Comparison of ENCODE assay signal across 8 cellular contexts in the genomic region with DNA sequence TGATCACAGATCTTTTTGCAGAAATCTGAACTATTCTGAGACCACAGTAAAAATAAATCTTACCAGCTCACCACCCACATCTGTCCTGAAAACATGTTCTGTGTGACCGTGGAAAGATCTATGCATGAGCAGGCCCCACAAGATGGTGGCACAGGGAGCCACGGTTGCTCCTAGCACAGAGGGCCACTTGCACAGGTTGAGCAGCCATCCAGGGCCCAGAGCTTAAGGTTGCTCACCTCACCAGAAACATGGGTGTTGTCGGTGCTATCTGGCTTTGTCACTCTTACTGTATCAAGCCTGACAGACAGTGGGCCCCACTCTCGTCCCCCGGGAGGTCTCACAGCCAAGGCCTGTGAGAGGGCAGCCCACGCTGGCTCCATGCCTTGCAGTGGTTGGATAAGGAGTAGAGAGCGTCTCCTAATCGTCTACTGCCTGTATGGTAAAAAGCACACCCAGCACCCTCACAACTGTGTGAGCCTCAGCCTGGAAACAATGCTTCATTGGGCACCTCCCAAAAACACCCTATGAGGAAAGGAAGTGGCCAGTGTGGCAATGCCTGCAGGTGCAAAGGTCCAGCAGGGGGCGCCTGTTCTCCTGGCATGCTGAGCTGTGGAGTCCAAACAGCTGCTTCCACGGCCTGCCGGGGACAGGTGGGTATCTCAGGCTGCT. TPM values are rescaled to one million over a fixed set of nuclear protein-coding genes. Genes with fewer than 3 reads are reported as not detected.
A peak's percentile ranks its signal among the peaks of the same experiment; 100 is the strongest.
DNase-seq lines count a peak whose midpoint lies in the region; ATAC-seq, FAIRE-seq and TF ChIP-seq lines count a peak whose summit lies in the region.

No MANE protein-coding gene starts in this region.

- H3K4me3 ChIP-seq in left lung, result no peak overlapping the region

- ATAC-seq in GM21717 (IDR thresholded peaks at IDR 0.05; ENCODE audit: unreplicated experiment) (peak; percentile 50), WTC11 (peak; percentile 93), left lung (peak; percentile 89), HG02610 (IDR thresholded peaks at IDR 0.05; ENCODE audit: unreplicated experiment) (no peak)

- no peak overlapping the region for H3K27ac ChIP-seq in left lung

- intact Hi-C loops in left lung (cut with DNase I), result no loop called here

- H3K4me1 Mint-ChIP-seq in WTC11, result peaks cover 15% of the 10 kb centered on the region

- H3K4me3 Mint-ChIP-seq in WTC11, result no peak overlapping the region

- no peak for FAIRE-seq in D721Med (lab: Jason Lieb, UNC)

- no peaks in the 10 kb centered on the region for H3K9me3 ChIP-seq in left lung

- H3K9me3 Mint-ChIP-seq in WTC11, result no peaks in the 10 kb centered on the region

- TF ChIP-seq CTCF in D721Med (IDR thresholded peaks at IDR 0.05; ENCODE audit: insufficient read depth, missing control alignments) (peak; percentile 62), WTC11 (IDR thresholded peaks at IDR 0.05) (peak; percentile 86), left lung (IDR thresholded peaks at IDR 0.05) (peak; percentile 78 to 81)

- no peaks in the 10 kb centered on the region for H3K27me3 ChIP-seq in left lung

- POLR2A ChIA-PET in WTC11 (lab: Charles Lee), result interaction anchor here (1.0 to 1.2 kb wide), 2 partner anchors 8 to 50 kb away, joined by 4 to 5 read pairs; partner anchors contain the start of gene AFG3L2

- no peaks in the 10 kb centered on the region for H3K4me1 ChIP-seq in left lung

- H3K27me3 Mint-ChIP-seq in WTC11 (ENCODE audit: low read depth), result no peaks in the 10 kb centered on the region

- peaks cover 54% of the 10 kb centered on the region for H3K36me3 Mint-ChIP-seq in WTC11

- H3K27ac Mint-ChIP-seq in WTC11, result peak overlapping the region; percentile 80

- DNase-seq in D721Med (ENCODE audit: insufficient read length, low spot score) (peak; percentile 78), NCI-H1930 (lab: John Stamatoyannopoulos, UW) (peak; percentile 48 to 58), WTC11 (ENCODE audit: low spot score) (peak; percentile 94), cerebellar cortex (ENCODE audit: low spot score) (peak; percentile 69), left lung (peak; percentile 76 to 92)
- DNase-seq in stimulated activated CD4-positive, alpha-beta T cell treated with anti-CD3 and anti-CD28 coated beads, TNF-alpha, amount 100 ng/mL, for 48 hours (ENCODE audit: low read depth in 3 of 3), result peak; percentile 67 to 74 (median 70)

- CTCF ChIA-PET in WTC11 (lab: Charles Lee), result interaction anchor here (0.6 to 2.7 kb wide), 48 partner anchors 9 to 556 kb away, joined by 3 to 41 read pairs (median 4); partner anchors contain the start of genes AFG3L2, CIDEA and PRELID3A

- peaks cover 8 to 84% of the 10 kb centered on the region in 2 donors for H3K36me3 ChIP-seq in left lung

TF ChIP-seq in WTC11, 78 proteins besides CTCF, POLR2A, EP300 and RAD21:
- TF ChIP-seq, protein P1, sequence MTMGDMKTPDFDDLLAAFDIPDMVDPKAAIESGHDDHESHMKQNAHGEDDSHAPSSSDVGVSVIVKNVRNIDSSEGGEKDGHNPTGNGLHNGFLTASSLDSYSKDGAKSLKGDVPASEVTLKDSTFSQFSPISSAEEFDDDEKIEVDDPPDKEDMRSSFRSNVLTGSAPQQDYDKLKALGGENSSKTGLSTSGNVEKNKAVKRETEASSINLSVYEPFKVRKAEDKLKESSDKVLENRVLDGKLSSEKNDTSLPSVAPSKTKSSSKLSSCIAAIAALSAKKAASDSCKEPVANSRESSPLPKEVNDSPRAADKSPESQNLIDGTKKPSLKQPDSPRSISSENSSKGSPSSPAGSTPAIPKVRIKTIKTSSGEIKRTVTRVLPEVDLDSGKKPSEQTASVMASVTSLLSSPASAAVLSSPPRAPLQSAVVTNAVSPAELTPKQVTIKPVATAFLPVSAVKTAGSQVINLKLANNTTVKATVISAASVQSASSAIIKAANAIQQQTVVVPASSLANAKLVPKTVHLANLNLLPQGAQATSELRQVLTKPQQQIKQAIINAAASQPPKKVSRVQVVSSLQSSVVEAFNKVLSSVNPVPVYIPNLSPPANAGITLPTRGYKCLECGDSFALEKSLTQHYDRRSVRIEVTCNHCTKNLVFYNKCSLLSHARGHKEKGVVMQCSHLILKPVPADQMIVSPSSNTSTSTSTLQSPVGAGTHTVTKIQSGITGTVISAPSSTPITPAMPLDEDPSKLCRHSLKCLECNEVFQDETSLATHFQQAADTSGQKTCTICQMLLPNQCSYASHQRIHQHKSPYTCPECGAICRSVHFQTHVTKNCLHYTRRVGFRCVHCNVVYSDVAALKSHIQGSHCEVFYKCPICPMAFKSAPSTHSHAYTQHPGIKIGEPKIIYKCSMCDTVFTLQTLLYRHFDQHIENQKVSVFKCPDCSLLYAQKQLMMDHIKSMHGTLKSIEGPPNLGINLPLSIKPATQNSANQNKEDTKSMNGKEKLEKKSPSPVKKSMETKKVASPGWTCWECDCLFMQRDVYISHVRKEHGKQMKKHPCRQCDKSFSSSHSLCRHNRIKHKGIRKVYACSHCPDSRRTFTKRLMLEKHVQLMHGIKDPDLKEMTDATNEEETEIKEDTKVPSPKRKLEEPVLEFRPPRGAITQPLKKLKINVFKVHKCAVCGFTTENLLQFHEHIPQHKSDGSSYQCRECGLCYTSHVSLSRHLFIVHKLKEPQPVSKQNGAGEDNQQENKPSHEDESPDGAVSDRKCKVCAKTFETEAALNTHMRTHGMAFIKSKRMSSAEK (CRISPR knock-in tag; IDR thresholded peaks at IDR 0.05; ENCODE audit: borderline replicate concordance), result 0 out of 2 replicates have a peak, but pooled peaks have one; percentile 32
- TF ChIP-seq, protein P2, sequence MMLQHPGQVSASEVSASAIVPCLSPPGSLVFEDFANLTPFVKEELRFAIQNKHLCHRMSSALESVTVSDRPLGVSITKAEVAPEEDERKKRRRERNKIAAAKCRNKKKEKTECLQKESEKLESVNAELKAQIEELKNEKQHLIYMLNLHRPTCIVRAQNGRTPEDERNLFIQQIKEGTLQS (CRISPR knock-in tag; conservative IDR thresholded peaks at IDR 0.05), result no peak
- TF ChIP-seq, protein P3, sequence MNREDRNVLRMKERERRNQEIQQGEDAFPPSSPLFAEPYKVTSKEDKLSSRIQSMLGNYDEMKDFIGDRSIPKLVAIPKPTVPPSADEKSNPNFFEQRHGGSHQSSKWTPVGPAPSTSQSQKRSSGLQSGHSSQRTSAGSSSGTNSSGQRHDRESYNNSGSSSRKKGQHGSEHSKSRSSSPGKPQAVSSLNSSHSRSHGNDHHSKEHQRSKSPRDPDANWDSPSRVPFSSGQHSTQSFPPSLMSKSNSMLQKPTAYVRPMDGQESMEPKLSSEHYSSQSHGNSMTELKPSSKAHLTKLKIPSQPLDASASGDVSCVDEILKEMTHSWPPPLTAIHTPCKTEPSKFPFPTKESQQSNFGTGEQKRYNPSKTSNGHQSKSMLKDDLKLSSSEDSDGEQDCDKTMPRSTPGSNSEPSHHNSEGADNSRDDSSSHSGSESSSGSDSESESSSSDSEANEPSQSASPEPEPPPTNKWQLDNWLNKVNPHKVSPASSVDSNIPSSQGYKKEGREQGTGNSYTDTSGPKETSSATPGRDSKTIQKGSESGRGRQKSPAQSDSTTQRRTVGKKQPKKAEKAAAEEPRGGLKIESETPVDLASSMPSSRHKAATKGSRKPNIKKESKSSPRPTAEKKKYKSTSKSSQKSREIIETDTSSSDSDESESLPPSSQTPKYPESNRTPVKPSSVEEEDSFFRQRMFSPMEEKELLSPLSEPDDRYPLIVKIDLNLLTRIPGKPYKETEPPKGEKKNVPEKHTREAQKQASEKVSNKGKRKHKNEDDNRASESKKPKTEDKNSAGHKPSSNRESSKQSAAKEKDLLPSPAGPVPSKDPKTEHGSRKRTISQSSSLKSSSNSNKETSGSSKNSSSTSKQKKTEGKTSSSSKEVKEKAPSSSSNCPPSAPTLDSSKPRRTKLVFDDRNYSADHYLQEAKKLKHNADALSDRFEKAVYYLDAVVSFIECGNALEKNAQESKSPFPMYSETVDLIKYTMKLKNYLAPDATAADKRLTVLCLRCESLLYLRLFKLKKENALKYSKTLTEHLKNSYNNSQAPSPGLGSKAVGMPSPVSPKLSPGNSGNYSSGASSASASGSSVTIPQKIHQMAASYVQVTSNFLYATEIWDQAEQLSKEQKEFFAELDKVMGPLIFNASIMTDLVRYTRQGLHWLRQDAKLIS (CRISPR knock-in tag; IDR thresholded peaks at IDR 0.05; ENCODE audit: borderline replicate concordance), result no peak
- TF ChIP-seq EMX1 (CRISPR knock-in tag; IDR thresholded peaks at IDR 0.05) (0 out of 2 replicates have a peak, but pooled peaks have one; percentile 29), RELA (CRISPR knock-in tag; IDR thresholded peaks at IDR 0.05; ENCODE audit: borderline replicate concordance) (0 out of 2 replicates have a peak, but pooled peaks have one; percentile 28), ATF1 (CRISPR knock-in tag; IDR thresholded peaks at IDR 0.05) (0 out of 2 replicates have a peak, but pooled peaks have one; percentile 37)

RNA-seq across cellular contexts. Expression of gene TUBB6, which starts 19.6 kb away (rescaled TPM):
- 137 to 240 TPM (median 149 TPM) in 3 replicates for total RNA-seq in WTC11 (2021)
- 100 to 1,000 TPM in 1 of 2 donors, 10 to 100 TPM in 1; 90.0 to 140 TPM for total RNA-seq in left lung

RNA-seq across cellular contexts. Expression of gene AFG3L2, which starts 49.4 kb away (rescaled TPM):
- total RNA-seq in WTC11 (2021) (73.9 to 109 TPM (median 76.0 TPM) in 3 replicates), left lung (10 to 100 TPM; 30.3 to 39.8 TPM)
